Comparison of ENCODE assay signal across 10 cellular contexts in the genomic region with DNA sequence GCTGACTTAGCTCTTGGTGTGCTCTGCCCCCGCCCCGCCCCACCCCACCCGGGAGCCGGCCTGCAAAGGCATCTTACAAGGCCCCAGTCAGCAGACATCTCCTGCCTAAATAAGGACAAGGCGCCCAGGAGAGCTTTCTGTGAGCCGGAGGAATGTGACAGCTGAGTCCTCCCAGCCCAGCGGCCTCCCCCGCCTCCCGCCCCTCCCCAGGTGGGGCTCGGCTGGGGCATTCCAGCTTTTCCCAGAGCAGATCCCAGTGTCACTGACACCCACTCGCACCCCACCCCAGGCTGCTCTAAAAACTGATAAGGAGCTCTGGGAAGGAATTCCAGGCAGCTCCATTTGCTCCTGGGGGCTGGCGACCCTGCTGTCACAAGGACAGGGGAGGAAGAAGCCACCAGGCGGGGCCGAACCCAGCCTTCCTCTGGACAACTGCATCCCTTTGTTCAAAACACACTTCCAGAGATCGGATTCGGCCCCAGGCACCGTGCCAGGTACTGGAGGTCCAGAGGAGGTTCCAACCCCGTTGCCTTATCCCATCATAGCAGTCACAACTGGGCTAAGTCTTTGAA. TPM values are rescaled to one million over a fixed set of nuclear protein-coding genes. Genes with fewer than 3 reads are reported as not detected.
DNase-seq lines count a peak whose midpoint lies in the region; ATAC-seq, FAIRE-seq and TF ChIP-seq lines count a peak whose summit lies in the region.
"Had no signal": no experiment of that assay in that cellular context is flagged by ENCODE, and none has a peak within 500 bp of the region (broad histone marks: within the 10 kb centered on the region; RNA-seq: fewer than 3 reads in every experiment).

No MANE protein-coding gene starts in this region.

- no peak overlapping the region for H3K4me3 Mint-ChIP-seq in activated T-helper 17 cell treated with anti-CD3 and anti-CD28 coated beads, Interleukin-2, amount 50 U/mL, for 72 hours
- H3K4me3 Mint-ChIP-seq: IgD-negative memory B cell had no signal

- H3K36me3 ChIP-seq in HUES64 (ENCODE audit: insufficient read depth, low read length) (no peaks in the 10 kb centered on the region), lower lobe of right lung (no peaks in the 10 kb centered on the region), thoracic aorta (peaks cover 4% of the 10 kb centered on the region)

- no peak for TF ChIP-seq POLR2A in H54 (IDR thresholded peaks at IDR 0.05; ENCODE audit: low read depth, low read length)

- H3K36me3 Mint-ChIP-seq in activated T-helper 17 cell treated with anti-CD3 and anti-CD28 coated beads, Interleukin-2, amount 50 U/mL, for 72 hours (ENCODE audit: low read depth): no peaks in the 10 kb centered on the region
- H3K36me3 Mint-ChIP-seq: IgD-negative memory B cell had no signal

- H3K9me3 ChIP-seq in HUES64 (ENCODE audit: insufficient read depth, low read depth, low read length) (no peaks in the 10 kb centered on the region), lower lobe of right lung (no peaks in the 10 kb centered on the region), thoracic aorta (no peaks in the 10 kb centered on the region)

- no peak overlapping the region for H3K27ac Mint-ChIP-seq in activated T-helper 17 cell treated with anti-CD3 and anti-CD28 coated beads, Interleukin-2, amount 50 U/mL, for 72 hours
- H3K27ac Mint-ChIP-seq: IgD-negative memory B cell had no signal

- H3K27ac ChIP-seq in HUES64 (ENCODE audit: low read depth, low read length) (peak overlapping the region; percentile 84), lower lobe of right lung (peak overlapping the region; percentile 31), thoracic aorta (peak overlapping the region; percentile 94 to 97)

- no peak for TF ChIP-seq CTCF in lower lobe of right lung (IDR thresholded peaks at IDR 0.05)
- no peak for TF ChIP-seq CTCF in thoracic aorta (IDR thresholded peaks at IDR 0.05)

- ATAC-seq in esophagus mucosa: peak; percentile 64
- peak; percentile 49 to 64 for ATAC-seq in lower lobe of right lung
- peak; percentile 57 for ATAC-seq in thoracic aorta (ENCODE audit: insufficient number of reproducible peaks, low FRiP score, low read depth)
- ATAC-seq in activated T-helper 17 cell treated with anti-CD3 and anti-CD28 coated beads, Interleukin-2, amount 50 U/mL, for 72 hours (replicated peaks): no peak
- ATAC-seq in HG03196 (IDR thresholded peaks at IDR 0.05; ENCODE audit: unreplicated experiment): no peak

- H3K4me3 ChIP-seq in HUES64 (ENCODE audit: low read length): no peak overlapping the region
- no peak overlapping the region for H3K4me3 ChIP-seq in lower lobe of right lung
- H3K4me3 ChIP-seq in thoracic aorta: peak overlapping the region; percentile 39

- no peaks in the 10 kb centered on the region for H3K4me1 Mint-ChIP-seq in activated T-helper 17 cell treated with anti-CD3 and anti-CD28 coated beads, Interleukin-2, amount 50 U/mL, for 72 hours

- DNase-seq in lower lobe of right lung (no peak), thoracic aorta (ENCODE audit: low spot score) (no peak), H54 (ENCODE audit: insufficient read length, low spot score) (no peak), DMS 273 (lab: John Stamatoyannopoulos, UW; ENCODE audit: unreplicated experiment) (no peak)
- DNase-seq: NCI-H69 had no signal

- FAIRE-seq in H54 (lab: Jason Lieb, UNC): no peak

- peaks cover 13% of the 10 kb centered on the region for H3K27me3 Mint-ChIP-seq in activated T-helper 17 cell treated with anti-CD3 and anti-CD28 coated beads, Interleukin-2, amount 50 U/mL, for 72 hours

- H3K9ac ChIP-seq in HUES64 (ENCODE audit: low read depth, low read length): peak overlapping the region; percentile 17; the same call in 1 of the 2 replicates

- H3K4me1 ChIP-seq in HUES64 (ENCODE audit: insufficient read depth, low read length): 0 out of 2 replicates have a peak, but pooled peaks cover 5% of the 10 kb centered on the region
- peaks cover 4% of the 10 kb centered on the region for H3K4me1 ChIP-seq in lower lobe of right lung
- H3K4me1 ChIP-seq in thoracic aorta (ENCODE audit: control insufficient read depth in 1 of 2, low read depth in 2 of 2): peaks cover 41 to 74% of the 10 kb centered on the region in 2 donors

- WGBS in HUES64: 15% methylated on average over 18 of the region's 18 CpGs

- H3K27me3 ChIP-seq in HUES64 (ENCODE audit: insufficient read depth, low read length) (no peaks in the 10 kb centered on the region), lower lobe of right lung (ENCODE audit: low read depth) (peaks cover 3% of the 10 kb centered on the region), thoracic aorta (replicated peaks; ENCODE audit: insufficient read depth) (no peaks in the 10 kb centered on the region)

- H3K9me3 Mint-ChIP-seq in activated T-helper 17 cell treated with anti-CD3 and anti-CD28 coated beads, Interleukin-2, amount 50 U/mL, for 72 hours: no peaks in the 10 kb centered on the region
- H3K9me3 Mint-ChIP-seq: IgD-negative memory B cell had no signal

- intact Hi-C loops in lower lobe of right lung (cut with DNase I): no loop called here

RNA-seq across cellular contexts. Expression of a gene that starts 49.7 kb away (rescaled TPM):
- polyA plus RNA-seq in HUES64 (2013, experiment 1 of 2): 0.55 TPM
- 0.89 TPM for polyA plus RNA-seq in HUES64 (2013, experiment 2 of 2)
- 1.0 TPM for total RNA-seq in esophagus mucosa
- total RNA-seq in lower lobe of right lung: 4.6 TPM
- 100 to 1,000 TPM; 169 to 179 TPM for total RNA-seq in thoracic aorta
- under 1 TPM; 0.09 to 0.42 TPM for total RNA-seq in activated T-helper 17 cell treated with anti-CD3 and anti-CD28 coated beads, Interleukin-2, amount 50 U/mL, for 72 hours
- polyA plus RNA-seq: IgD-negative memory B cell had no signal

Comparison
In these comparisons a context has a peak if more than half of its experiments do, and no peak if none do; other contexts are left out.
1. H3K27ac ChIP-seq: peak in every context shown above with its lines; median percentile 96 in thoracic aorta; 84 in HUES64; 31 in lower lobe of right lung.
2. ATAC-seq: peak in esophagus mucosa (single experiment), lower lobe of right lung (2 of 2) and thoracic aorta (single experiment); none in activated T-helper 17 cell treated with anti-CD3 and anti-CD28 coated beads, Interleukin-2, amount 50 U/mL, for 72 hours (single experiment) and HG03196 (single experiment).
3. RNA of a gene that starts 49.7 kb away (total RNA-seq): 169 to 179 TPM in thoracic aorta; 4.6 TPM in lower lobe of right lung (single experiment), 1.0 TPM in esophagus mucosa (single experiment) and 0.09 to 0.42 TPM in activated T-helper 17 cell treated with anti-CD3 and anti-CD28 coated beads, Interleukin-2, amount 50 U/mL, for 72 hours; every median in the first group is over 10 times any median in the second.